Comparison of ENCODE assay signal across 22 cellular contexts in genomic region chr5:62942384-62942783, GRCh38.
"Had no signal": no experiment of that assay in that cellular context is flagged by ENCODE, and none has a peak within 500 bp of the region (broad histone marks: within the 10 kb centered on the region; RNA-seq: fewer than 3 reads in every experiment).

No MANE protein-coding gene starts in this region.

- DNase-seq: activated CD4-positive, alpha-beta T cell treated with anti-CD3 and anti-CD28 coated beads for 4 hours; activated CD4-positive, alpha-beta T cell treated with anti-CD3 and anti-CD28 coated beads, Interleukin-2, amount 50 U/mL, for 48 hours; activated CD4-positive, CD25-positive, alpha-beta regulatory T cell; activated CD8-positive, alpha-beta memory T cell treated with anti-CD3 and anti-CD28 coated beads, Interleukin-2, amount 50 U/mL, for 48 hours; activated effector memory CD4-positive, alpha-beta T cell treated with Interleukin-2 at 50 U/mL for 16 hours; activated naive CD4-positive, alpha-beta T cell treated with anti-CD3 and anti-CD28 coated beads for 36 hours; activated naive CD8-positive, alpha-beta T cell treated with anti-CD3 and anti-CD28 coated beads, Interleukin-2, amount 10 ng/mL, durations not matched to agents 7 days and 5 days; activated T-cell treated with anti-CD3 and anti-CD28 coated beads, Interleukin-2, amount 50 U/mL, for 4 hours; amniotic stem cell; endodermal cell; heart left ventricle; left colon; nucleus accumbens; spleen; stimulated activated CD4-positive, alpha-beta T cell treated with anti-CD3 and anti-CD28 coated beads, Interleukin-4, amount 100 ng/mL, for 1 hour; stimulated activated naive CD4-positive, alpha-beta T cell; T1000; upper lobe of left lung had no signal

- H3K4me1 ChIP-seq: breast epithelium, spleen had no signal

- H3K27me3 ChIP-seq: breast epithelium, heart left ventricle, spleen, upper lobe of left lung had no signal

- H3K27ac ChIP-seq: breast epithelium, coronary artery, epithelial cell of prostate, heart left ventricle, spleen, thoracic aorta, upper lobe of left lung had no signal

- ATAC-seq: activated T-cell treated with anti-CD3 and anti-CD28 coated beads, Interleukin-2, amount 50 U/mL, for 4 hours; heart left ventricle; left colon had no signal

- H3K9me3 ChIP-seq: breast epithelium, heart left ventricle, thoracic aorta, upper lobe of left lung had no signal

- H3K4me3 ChIP-seq: breast epithelium, coronary artery, heart left ventricle, spleen, thoracic aorta, upper lobe of left lung had no signal

- H3K36me3 ChIP-seq: breast epithelium, heart left ventricle, spleen, thoracic aorta, upper lobe of left lung had no signal
